In genomic region chr20:62373631-62374179, GRCh38 we compare ENCODE assay signal across 1 cellular context.
TF ChIP-seq lines count a peak whose summit lies in the region.

No MANE protein-coding gene starts in this region.

TF ChIP-seq in HepG2, 621 proteins besides CTCF, POLR2A, EP300 and RAD21:
- peak; percentile 84 for TF ChIP-seq AGO1 (IDR thresholded peaks at IDR 0.05; ENCODE audit: low read depth, low read length, poor library complexity, severe bottlenecking)
- TF ChIP-seq ZNF850 (CRISPR knock-in tag; conservative IDR thresholded peaks at IDR 0.05): 0 out of 2 replicates have a peak, but pooled peaks have one; percentile 52
- peak; percentile 0; the same call in 1 of the 2 replicates for TF ChIP-seq ZFY (CRISPR knock-in tag; IDR thresholded peaks at IDR 0.05)
- 0 out of 2 replicates have a peak, but pooled peaks have one; percentile 66 for TF ChIP-seq SAFB2 (CRISPR knock-in tag; IDR thresholded peaks at IDR 0.05; ENCODE audit: borderline replicate concordance, low read depth)
- 0 out of 2 replicates have a peak, but pooled peaks have one; percentile 21 for TF ChIP-seq GABPB1 (CRISPR knock-in tag; IDR thresholded peaks at IDR 0.05)
- peak; percentile 28 for TF ChIP-seq HNRNPLL (IDR thresholded peaks at IDR 0.05; ENCODE audit: low read depth, low read length, poor library complexity, severe bottlenecking)
- TF ChIP-seq ZNF333 (CRISPR knock-in tag; IDR thresholded peaks at IDR 0.05; ENCODE audit: borderline replicate concordance): 0 out of 2 replicates have a peak, but pooled peaks have one; percentile 3
- 0 out of 2 replicates have a peak, but pooled peaks have one; percentile 5 for TF ChIP-seq ZBTB33 (CRISPR knock-in tag; IDR thresholded peaks at IDR 0.05)
- peak; percentile 79 for TF ChIP-seq AGO2 (optimal IDR thresholded peaks at IDR 0.05; ENCODE audit: low read depth, low read length)
- 0 out of 2 replicates have a peak, but pooled peaks have one; percentile 0 for TF ChIP-seq TRIM24 (CRISPR knock-in tag; IDR thresholded peaks at IDR 0.05)
